ENCODE assay signal across 13 cellular contexts in genomic region chr3:106635271-106635670, GRCh38.
DNase-seq lines count a peak whose midpoint lies in the region; ATAC-seq, FAIRE-seq and TF ChIP-seq lines count a peak whose summit lies in the region.
"Had no signal": no experiment of that assay in that cellular context is flagged by ENCODE, and none has a peak within 500 bp of the region (broad histone marks: within the 10 kb centered on the region; RNA-seq: fewer than 3 reads in every experiment).

No MANE protein-coding gene starts in this region.

- ATAC-seq in HG03432 (IDR thresholded peaks at IDR 0.05; ENCODE audit: unreplicated experiment) (peak; percentile 85), right lobe of liver (no peak), pancreas (no peak)
- ATAC-seq: A549, left lobe of liver had no signal

- H3K4me3 ChIP-seq in astrocyte of the cerebellum (ENCODE audit: low read depth, low read length) (no peak overlapping the region), skeletal muscle satellite cell (ENCODE audit: low read length) (no peak overlapping the region), right lobe of liver (no peak overlapping the region), pancreas (no peak overlapping the region)
- H3K4me3 ChIP-seq: A549 had no signal

- 47% methylated on average over 3 of the region's 3 CpGs for WGBS in right lobe of liver (ENCODE audit: insufficient coverage, low coverage, low lambda C conversion rate, missing lambda C conversion rate)
- WGBS in pancreas, 2 donors = 53 to 72% methylated on average over 3 of the region's 3 CpGs

- peaks cover 15% of the 10 kb centered on the region for H3K4me1 ChIP-seq in skeletal muscle satellite cell (ENCODE audit: control insufficient read depth, insufficient read depth, low read length)
- H3K4me1 ChIP-seq in right lobe of liver = no peaks in the 10 kb centered on the region
- no peaks in the 10 kb centered on the region for H3K4me1 ChIP-seq in pancreas
- H3K4me1 ChIP-seq: A549 had no signal

- H3K9ac ChIP-seq in skeletal muscle satellite cell (ENCODE audit: low read depth, low read length) = peak overlapping the region; percentile 31

- no peak for TF ChIP-seq CTCF in astrocyte of the cerebellum (IDR thresholded peaks at IDR 0.05; ENCODE audit: low read depth, low read length, missing control alignments)
- no peak for TF ChIP-seq CTCF in right lobe of liver (IDR thresholded peaks at IDR 0.05)
- TF ChIP-seq CTCF in pancreas (IDR thresholded peaks at IDR 0.05) = no peak

- TF ChIP-seq POLR2A in right lobe of liver (IDR thresholded peaks at IDR 0.05) = no peak

- FAIRE-seq in pancreas (lab: Jason Lieb, UNC) = no peak
- FAIRE-seq: A549 had no signal

- H3K36me3 ChIP-seq in skeletal muscle satellite cell (ENCODE audit: insufficient read depth, low read length) (no peaks in the 10 kb centered on the region), right lobe of liver (no peaks in the 10 kb centered on the region), pancreas (no peaks in the 10 kb centered on the region)

- DNase-seq in NCI-H2171 treated with DMSO at 0.1 percent for 48 hours (lab: John Stamatoyannopoulos, UW) = peak; percentile 19
- no peak for DNase-seq in NCI-H2171 (lab: John Stamatoyannopoulos, UW)
- peak; percentile 89 for DNase-seq in astrocyte of the cerebellum (ENCODE audit: low read depth)
- no peak for DNase-seq in right lobe of liver
- no peak for DNase-seq in pancreas
- DNase-seq in putamen (ENCODE audit: low spot score) = no peak
- DNase-seq: endodermal cell; NCI-H146; stimulated activated CD8-positive, alpha-beta memory T cell treated with anti-CD3 and anti-CD28 coated beads, Interleukin-4, amount 100 ng/mL, for 48 hours had no signal

- H3K27ac ChIP-seq in right lobe of liver (no peak overlapping the region), pancreas (no peak overlapping the region)
- H3K27ac ChIP-seq: A549 had no signal

- H3K27me3 ChIP-seq in skeletal muscle satellite cell (ENCODE audit: control insufficient read depth, insufficient read depth, low read length) (no peaks in the 10 kb centered on the region), right lobe of liver (no peaks in the 10 kb centered on the region), pancreas (no peaks in the 10 kb centered on the region)

- H3K9me3 ChIP-seq in skeletal muscle satellite cell (replicated peaks; ENCODE audit: low read length) (no peaks in the 10 kb centered on the region), right lobe of liver (no peaks in the 10 kb centered on the region), pancreas (no peaks in the 10 kb centered on the region)
- H3K9me3 ChIP-seq: A549 had no signal

- H3K4me2 ChIP-seq in skeletal muscle satellite cell (ENCODE audit: low read length) = peak overlapping the region; percentile 32
- H3K4me2 ChIP-seq: A549 had no signal

- intact Hi-C loops in right lobe of liver (cut with DNase I) = no loop called here
- intact Hi-C loops in pancreas (cut with DNase I) = no loop called here

- in situ Hi-C loops in astrocyte of the cerebellum (cut with HindIII; ENCODE audit: low sequenced_read_pairs) = no loop called here

Comparison
In these comparisons a context has a peak if more than half of its experiments do, and no peak if none do; other contexts are left out.
1. DNase-seq: peak in NCI-H2171 treated with DMSO at 0.1 percent for 48 hours (single experiment) and astrocyte of the cerebellum (single experiment); none in NCI-H2171 (single experiment), right lobe of liver (0 of 3), pancreas (0 of 6) and putamen (single experiment).